Comparison of ENCODE assay signal across 20 cellular contexts in genomic region chr10:70723771-70724170, GRCh38.
"Had no signal": no experiment of that assay in that cellular context is flagged by ENCODE, and none has a peak within 500 bp of the region (broad histone marks: within the 10 kb centered on the region; RNA-seq: fewer than 3 reads in every experiment).

No MANE protein-coding gene starts in this region.

- H3K9ac ChIP-seq: SK-N-SH had no signal

- H3K36me3 ChIP-seq: MG63 had no signal

- H3K27me3 ChIP-seq: MG63 had no signal

- H3K27ac ChIP-seq: HL-60, RWPE1 had no signal

- H3K9me3 ChIP-seq: MG63, SK-N-SH had no signal

- DNase-seq: Karpas-422, KG1, MG63, NCI-H1092 treated with DMSO at 0.1 percent for 48 hours, NCI-H1436, NCI-H187, NCI-H2029, NCI-H2081 treated with DMSO at 0.1 percent for 48 hours, NCI-H2171, NCI-H226, NCI-H446, NCI-H510A, NCI-H524 treated with DMSO at 0.1 percent for 48 hours, NCI-H69, NCI-H774, SHP77, SK-N-SH had no signal

- ATAC-seq: Panc1 had no signal

- H3K4me3 ChIP-seq: MG63 had no signal
